In the genomic region with DNA sequence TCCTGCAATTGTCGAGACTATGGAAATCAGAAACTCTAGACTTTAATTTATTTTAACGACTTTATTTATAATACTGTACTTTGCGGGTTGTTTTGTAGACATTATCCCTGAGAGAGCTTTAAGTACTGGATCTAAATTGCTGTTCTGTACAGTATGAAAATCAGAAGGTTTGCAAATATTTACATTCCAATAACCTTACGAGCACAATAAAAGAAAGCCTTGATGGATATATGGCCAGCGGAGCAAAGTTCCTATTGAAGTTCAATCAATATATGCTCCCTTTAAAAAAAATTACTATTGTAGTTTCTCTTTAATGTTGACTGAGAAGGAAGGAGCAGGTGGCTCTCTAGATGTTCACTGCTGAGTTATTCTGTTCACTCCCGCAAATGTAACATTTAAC, we compare ENCODE assay signal across 20 cellular contexts.
DNase-seq lines count a peak whose midpoint lies in the region; TF ChIP-seq lines count a peak whose summit lies in the region.
"Had no signal": no experiment of that assay in that cellular context is flagged by ENCODE, and none has a peak within 500 bp of the region (broad histone marks: within the 10 kb centered on the region; RNA-seq: fewer than 3 reads in every experiment).

No MANE protein-coding gene starts in this region.

- H3K4me1 ChIP-seq in mammary epithelial cell (ENCODE audit: insufficient read depth, low read length) (no peaks in the 10 kb centered on the region), SJCRH30 (no peaks in the 10 kb centered on the region)
- H3K4me1 ChIP-seq: BLaER1 treated with 17β-estradiol and CSF1 and Interleukin-3, amounts not matched to agents 10 nM and 100 nM; lower lobe of right lung; tibial artery had no signal

- no peak for TF ChIP-seq CTCF in mammary epithelial cell (conservative IDR thresholded peaks at IDR 0.05 in 1 of 2, IDR thresholded peaks at IDR 0.05 in 1 of 2; ENCODE audit: extremely low read depth in 1 of 2, insufficient read depth in 1 of 2, low read depth in 1 of 2, low read length in 2 of 2)

- H3K4me3 ChIP-seq in mammary epithelial cell (replicated peaks in 1 of 3; ENCODE audit: insufficient read depth in 1 of 3, low read depth in 2 of 3, low read length in 3 of 3) (no peak overlapping the region), SJCRH30 (no peak overlapping the region)
- H3K4me3 ChIP-seq: BLaER1 treated with 17β-estradiol and CSF1 and Interleukin-3, amounts not matched to agents 10 nM and 100 nM; lower lobe of right lung; stomach; tibial artery had no signal

- H3K9me3 ChIP-seq in mammary epithelial cell (replicated peaks; ENCODE audit: insufficient read depth, low read length) (no peaks in the 10 kb centered on the region), SJCRH30 (replicated peaks) (no peaks in the 10 kb centered on the region)
- H3K9me3 ChIP-seq: lower lobe of right lung, stomach, tibial artery had no signal

- CTCF ChIA-PET in HEK293T (lab: Yijun Ruan, JAX) (no interaction called here), mammary epithelial cell (lab: Charles Lee; ENCODE audit: low non-redundant PET) (no interaction called here)

- H3K27me3 ChIP-seq in mammary epithelial cell (ENCODE audit: insufficient read depth, low read length) = no peaks in the 10 kb centered on the region
- H3K27me3 ChIP-seq in SJCRH30 = no peaks in the 10 kb centered on the region
- H3K27me3 ChIP-seq: BLaER1 treated with 17β-estradiol and CSF1 and Interleukin-3, amounts not matched to agents 10 nM and 100 nM; stomach; tibial artery had no signal

- H3K4me2 ChIP-seq in mammary epithelial cell (ENCODE audit: insufficient read depth, low read depth, low read length) = no peak overlapping the region
- H3K4me2 ChIP-seq: BLaER1 treated with 17β-estradiol and CSF1 and Interleukin-3, amounts not matched to agents 10 nM and 100 nM had no signal

- no peak overlapping the region for H3K9ac ChIP-seq in mammary epithelial cell (ENCODE audit: insufficient read depth, low read length)
- H3K9ac ChIP-seq: BLaER1 treated with 17β-estradiol and CSF1 and Interleukin-3, amounts not matched to agents 10 nM and 100 nM had no signal

- H2AFZ ChIP-seq in mammary epithelial cell (ENCODE audit: low read depth, low read length) = no peak overlapping the region

- intact Hi-C loops in mammary epithelial cell (cut with micrococcal nuclease) = no loop called here

- no peak overlapping the region for H3K27ac ChIP-seq in mammary epithelial cell (ENCODE audit: insufficient read depth, low read depth, low read length)
- H3K27ac ChIP-seq in SJCRH30 = no peak overlapping the region
- H3K27ac ChIP-seq: BLaER1 treated with 17β-estradiol and CSF1 and Interleukin-3, amounts not matched to agents 10 nM and 100 nM; lower lobe of right lung; stomach; tibial artery had no signal

- no peaks in the 10 kb centered on the region for H3K79me2 ChIP-seq in mammary epithelial cell (ENCODE audit: insufficient read depth, low read length)

- H4K20me1 ChIP-seq in mammary epithelial cell (ENCODE audit: insufficient read depth, low read length) = no peaks in the 10 kb centered on the region
- H4K20me1 ChIP-seq: BLaER1 treated with 17β-estradiol and CSF1 and Interleukin-3, amounts not matched to agents 10 nM and 100 nM had no signal

- no TSS peak for BruUV-seq in mammary epithelial cell (replicated peaks; lab: Mats Ljungman, UMichigan)

- H3K36me3 ChIP-seq in mammary epithelial cell (ENCODE audit: insufficient read depth, low read length) (no peaks in the 10 kb centered on the region), SJCRH30 (no peaks in the 10 kb centered on the region)
- H3K36me3 ChIP-seq: BLaER1 treated with 17β-estradiol and CSF1 and Interleukin-3, amounts not matched to agents 10 nM and 100 nM; lower lobe of right lung had no signal

- in situ Hi-C loops in mammary epithelial cell (cut with MboI; ENCODE audit: low sequenced_read_pairs in 2 of 2) = no loop called here

- dilution Hi-C loops in mammary epithelial cell (cut with HindIII; ENCODE audit: low sequenced_read_pairs) = no loop called here

- DNase-seq in HEK293T (ENCODE audit: extremely low spot score) = no peak
- DNase-seq in NCI-H128 (lab: John Stamatoyannopoulos, UW; ENCODE audit: unreplicated experiment) = peak; percentile 34
- DNase-seq in NCI-H345 (lab: John Stamatoyannopoulos, UW) = peak; percentile 84
- DNase-seq in SHP77 treated with DMSO at 0.1 percent for 48 hours (lab: John Stamatoyannopoulos, UW) = peak; percentile 49
- DNase-seq in mammary epithelial cell = no peak
- DNase-seq in SKM-1 (lab: John Stamatoyannopoulos, UW; ENCODE audit: unreplicated experiment) = no peak
- DNase-seq in germinal center (ENCODE audit: low spot score) = no peak
- no peak for DNase-seq in SJCRH30
- DNase-seq: activated CD4-positive, alpha-beta memory T cell treated with anti-CD3 and anti-CD28 coated beads, Interleukin-2, amount 10 ng/mL, durations not matched to agents 7 days and 5 days; activated naive CD8-positive, alpha-beta T cell treated with anti-CD3 and anti-CD28 coated beads, Interleukin-2, amount 10 ng/mL, durations not matched to agents 7 days and 5 days; HFFc6; lower lobe of right lung; NCI-H2171; OCI-M1; posterior cingulate gyrus; SIG-M5; stimulated activated CD4-positive, alpha-beta T cell treated with anti-CD3 and anti-CD28 coated beads, Interleukin-15, amount 100 ng/mL, for 24 hours; stomach; tibial artery had no signal

- POLR2A ChIA-PET in HEK293T (lab: Yijun Ruan, JAX) = no interaction called here

- WGBS in mammary epithelial cell (ENCODE audit: low coverage, missing lambda C conversion rate) = 99% methylated on average over 5 of the region's 6 CpGs

TF ChIP-seq in HEK293T, 16 proteins besides CTCF, POLR2A, EP300 and RAD21:
- TF ChIP-seq FOXM1 (IDR thresholded peaks at IDR 0.05; ENCODE audit: borderline replicate concordance) (no peak), FOXA1 (IDR thresholded peaks at IDR 0.05) (no peak), ZNF384 (IDR thresholded peaks at IDR 0.05) (0 out of 2 replicates have a peak, but pooled peaks have one; percentile 34), LEF1 (IDR thresholded peaks at IDR 0.05; ENCODE audit: borderline replicate concordance) (no peak), BHLHE40 (IDR thresholded peaks at IDR 0.05; ENCODE audit: borderline replicate concordance) (no peak)
- TF ChIP-seq, protein P1, sequence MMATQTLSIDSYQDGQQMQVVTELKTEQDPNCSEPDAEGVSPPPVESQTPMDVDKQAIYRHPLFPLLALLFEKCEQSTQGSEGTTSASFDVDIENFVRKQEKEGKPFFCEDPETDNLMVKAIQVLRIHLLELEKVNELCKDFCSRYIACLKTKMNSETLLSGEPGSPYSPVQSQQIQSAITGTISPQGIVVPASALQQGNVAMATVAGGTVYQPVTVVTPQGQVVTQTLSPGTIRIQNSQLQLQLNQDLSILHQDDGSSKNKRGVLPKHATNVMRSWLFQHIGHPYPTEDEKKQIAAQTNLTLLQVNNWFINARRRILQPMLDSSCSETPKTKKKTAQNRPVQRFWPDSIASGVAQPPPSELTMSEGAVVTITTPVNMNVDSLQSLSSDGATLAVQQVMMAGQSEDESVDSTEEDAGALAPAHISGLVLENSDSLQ (IDR thresholded peaks at IDR 0.05) = no peak

Comparison
In these comparisons a context has a peak if more than half of its experiments do, and no peak if none do; other contexts are left out.
1. DNase-seq: peak in NCI-H128 (single experiment), NCI-H345 (single experiment) and SHP77 treated with DMSO at 0.1 percent for 48 hours (single experiment); none in HEK293T (single experiment), mammary epithelial cell (single experiment), SKM-1 (single experiment), germinal center (single experiment) and SJCRH30 (0 of 2).